In the genomic region with DNA sequence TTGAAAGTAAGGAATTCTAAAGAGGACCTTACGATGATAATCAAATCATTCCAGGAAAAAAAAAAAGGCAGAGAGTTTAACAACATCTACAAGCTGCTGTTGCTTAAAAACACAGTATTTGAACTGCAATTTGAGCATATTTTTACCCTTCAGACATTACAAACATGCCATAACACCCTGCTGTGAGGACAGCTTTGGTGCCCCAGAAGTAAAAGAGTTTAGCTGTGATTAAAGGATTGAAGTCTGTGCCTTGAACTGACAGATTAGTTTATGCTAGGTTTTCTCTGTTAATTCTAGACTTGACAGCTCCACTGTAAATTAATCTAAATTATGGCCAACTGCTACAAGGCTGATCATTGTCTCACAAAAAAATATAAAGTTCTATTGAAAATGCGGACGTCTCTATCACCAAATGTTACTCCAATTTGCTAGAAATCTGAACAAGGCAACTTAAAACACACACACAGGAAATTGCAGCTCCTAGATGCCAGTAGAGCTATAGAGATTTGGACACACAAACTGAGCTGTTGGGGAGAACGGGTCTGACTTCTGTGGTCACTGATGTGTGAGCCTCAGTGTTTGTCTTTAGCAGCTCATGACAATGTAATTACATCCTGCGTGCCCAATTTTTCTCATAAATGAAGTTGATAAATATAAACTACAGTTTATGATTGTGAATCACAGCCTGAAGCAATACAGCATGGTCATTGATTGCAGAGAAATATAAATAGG, we compare ENCODE assay signal across 16 cellular contexts.
A peak's percentile ranks its signal among the peaks of the same experiment; 100 is the strongest.
DNase-seq lines count a peak whose midpoint lies in the region; ATAC-seq and TF ChIP-seq lines count a peak whose summit lies in the region.
"Had no signal": no experiment of that assay in that cellular context is flagged by ENCODE, and none has a peak within 500 bp of the region (broad histone marks: within the 10 kb centered on the region; RNA-seq: fewer than 3 reads in every experiment).

No MANE protein-coding gene starts in this region.

- H3K9me3 ChIP-seq in GM23248 (ENCODE audit: low read depth) (no peaks in the 10 kb centered on the region), fibroblast of lung (ENCODE audit: control insufficient read depth, insufficient read depth, low read depth, low read length) (no peaks in the 10 kb centered on the region), testis (no peaks in the 10 kb centered on the region)
- H3K9me3 ChIP-seq: Caco-2 had no signal

- TF ChIP-seq POLR2A in testis (IDR thresholded peaks at IDR 0.05): no peak

- H3K36me3 Mint-ChIP-seq in Calu3 (ENCODE audit: insufficient read depth, unreplicated experiment): no peaks in the 10 kb centered on the region
- H3K36me3 Mint-ChIP-seq: activated naive CD4-positive, alpha-beta T cell treated with anti-CD3 and anti-CD28 coated beads, Interleukin-2, amount 10 ng/mL, durations not matched to agents 7 days and 5 days had no signal

- no TSS peak for BruUV-seq in Calu3 (replicated peaks; lab: Mats Ljungman, UMichigan)

- no peaks in the 10 kb centered on the region for H4K20me1 ChIP-seq in GM23248 (ENCODE audit: insufficient read depth)
- H4K20me1 ChIP-seq in fibroblast of lung (ENCODE audit: control insufficient read depth, extremely low read depth, insufficient read depth, low read length): no peaks in the 10 kb centered on the region

- no peaks in the 10 kb centered on the region for H3K9me3 Mint-ChIP-seq in Calu3 (ENCODE audit: low read depth, unreplicated experiment)
- H3K9me3 Mint-ChIP-seq: activated naive CD4-positive, alpha-beta T cell treated with anti-CD3 and anti-CD28 coated beads, Interleukin-2, amount 10 ng/mL, durations not matched to agents 7 days and 5 days had no signal

- no peak overlapping the region for H3K4me3 Mint-ChIP-seq in Calu3 (ENCODE audit: low read depth, unreplicated experiment)
- H3K4me3 Mint-ChIP-seq: activated naive CD4-positive, alpha-beta T cell treated with anti-CD3 and anti-CD28 coated beads, Interleukin-2, amount 10 ng/mL, durations not matched to agents 7 days and 5 days; H9 had no signal

- H3K4me3 ChIP-seq in AG10803 (ENCODE audit: low read length) (no peak overlapping the region), GM23248 (no peak overlapping the region), fibroblast of lung (replicated peaks in 1 of 4; ENCODE audit: control extremely low read depth in 1 of 4, insufficient read depth in 1 of 4, low read depth in 3 of 4, low read length in 4 of 4) (no peak overlapping the region), testis (no peak overlapping the region)

- peak; percentile 15 for DNase-seq in AG10803 (ENCODE audit: low read depth)
- DNase-seq in GM23248: peak; percentile 18
- DNase-seq in NCI-H446 treated with DMSO at 0.1 percent for 48 hours (lab: John Stamatoyannopoulos, UW): peak; percentile 95
- peak; percentile 3 to 14 for DNase-seq in fibroblast of lung (ENCODE audit: low read depth in 2 of 2)
- no peak for DNase-seq in Calu3
- DNase-seq in testis: no peak
- no peak for DNase-seq in hypothalamus (lab: John Stamatoyannopoulos, UW)
- DNase-seq: ACHN; activated naive CD4-positive, alpha-beta T cell treated with anti-CD3 and anti-CD28 coated beads, Interleukin-2, amount 10 ng/mL, durations not matched to agents 7 days and 5 days; Caco-2; H9; Kasumi-1; midbrain had no signal

- H3K9ac ChIP-seq in GM23248 (no peak overlapping the region), fibroblast of lung (ENCODE audit: insufficient read depth, low read length) (no peak overlapping the region)
- H3K9ac ChIP-seq: parathyroid adenoma had no signal

- H3K27me3 ChIP-seq in GM23248 (replicated peaks; ENCODE audit: insufficient read depth) (no peaks in the 10 kb centered on the region), fibroblast of lung (ENCODE audit: control insufficient read depth, insufficient read depth, low read length) (no peaks in the 10 kb centered on the region), testis (no peaks in the 10 kb centered on the region)

- H3K9me2 ChIP-seq in GM23248 (ENCODE audit: insufficient read depth): no peaks in the 10 kb centered on the region

- H2AFZ ChIP-seq in GM23248 (peak overlapping the region; percentile 8), fibroblast of lung (ENCODE audit: low read length) (no peak overlapping the region)
- H2AFZ ChIP-seq: parathyroid adenoma had no signal

- H3K79me2 ChIP-seq in GM23248 (ENCODE audit: insufficient read depth) (no peaks in the 10 kb centered on the region), fibroblast of lung (ENCODE audit: control insufficient read depth, insufficient read depth, low read length) (no peaks in the 10 kb centered on the region)
- H3K79me2 ChIP-seq: parathyroid adenoma had no signal

- intact Hi-C loops in Calu3 (cut with micrococcal nuclease; ENCODE audit: unreplicated experiment) (no loop called here), testis (cut with DNase I; ENCODE audit: low total_unique reads) (no loop called here)

- peak overlapping the region; percentile 61 for H3K4me2 ChIP-seq in GM23248 (ENCODE audit: unreplicated experiment)
- H3K4me2 ChIP-seq in fibroblast of lung (ENCODE audit: extremely low read depth, insufficient read depth, low read length): no peak overlapping the region

- WGBS in GM23248 (ENCODE audit: low coverage in 1 of 2, low lambda C conversion rate in 2 of 2, missing lambda C conversion rate in 2 of 2), 2 experiments: 38 to 39% methylated on average over 5 of the region's 5 CpGs
- WGBS in testis, 2 donors: 59 to 68% methylated on average over 5 of the region's 5 CpGs

- TF ChIP-seq CTCF in AG10803 (conservative IDR thresholded peaks at IDR 0.05; ENCODE audit: low read length) (no peak), fibroblast of lung (conservative IDR thresholded peaks at IDR 0.05 in 1 of 2, IDR thresholded peaks at IDR 0.05 in 1 of 2; ENCODE audit: low read depth in 1 of 2, low read length in 2 of 2) (no peak), Calu3 (IDR thresholded peaks at IDR 0.05; ENCODE audit: unreplicated experiment) (no peak), testis (IDR thresholded peaks at IDR 0.05) (no peak)

- no peak overlapping the region for H3K27ac ChIP-seq in GM23248
- no peak overlapping the region for H3K27ac ChIP-seq in fibroblast of lung (ENCODE audit: insufficient read depth, low read length)
- H3K27ac ChIP-seq in testis: no peak overlapping the region
- H3K27ac ChIP-seq: parathyroid adenoma had no signal

- CTCF ChIA-PET in Calu3 (lab: Charles Lee): no interaction called here

- H3F3A ChIP-seq in GM23248 (ENCODE audit: insufficient read depth): peaks cover 15% of the 10 kb centered on the region

- H3K4me1 Mint-ChIP-seq in Calu3 (ENCODE audit: low read depth, unreplicated experiment): no peaks in the 10 kb centered on the region
- H3K4me1 Mint-ChIP-seq: activated naive CD4-positive, alpha-beta T cell treated with anti-CD3 and anti-CD28 coated beads, Interleukin-2, amount 10 ng/mL, durations not matched to agents 7 days and 5 days had no signal

- no peak overlapping the region for H3K27ac Mint-ChIP-seq in Calu3 (ENCODE audit: unreplicated experiment)
- H3K27ac Mint-ChIP-seq: activated naive CD4-positive, alpha-beta T cell treated with anti-CD3 and anti-CD28 coated beads, Interleukin-2, amount 10 ng/mL, durations not matched to agents 7 days and 5 days; H9 had no signal

- no peak for ATAC-seq in HG02884 (IDR thresholded peaks at IDR 0.05; ENCODE audit: unreplicated experiment)
- ATAC-seq: Panc1 had no signal

- H3K27me3 Mint-ChIP-seq in Calu3 (ENCODE audit: unreplicated experiment): no peaks in the 10 kb centered on the region
- H3K27me3 Mint-ChIP-seq: activated naive CD4-positive, alpha-beta T cell treated with anti-CD3 and anti-CD28 coated beads, Interleukin-2, amount 10 ng/mL, durations not matched to agents 7 days and 5 days had no signal

- in situ Hi-C loops in GM23248 (cut with MboI): no loop called here

- peaks cover 28% of the 10 kb centered on the region for H3K4me1 ChIP-seq in GM23248 (ENCODE audit: insufficient read depth)
- H3K4me1 ChIP-seq in fibroblast of lung (ENCODE audit: control insufficient read depth, extremely low read depth, insufficient read depth, low read length): no peaks in the 10 kb centered on the region
- no peaks in the 10 kb centered on the region for H3K4me1 ChIP-seq in testis
- H3K4me1 ChIP-seq: Caco-2, parathyroid adenoma had no signal

- H3K36me3 ChIP-seq in GM23248 (ENCODE audit: low read depth) (no peaks in the 10 kb centered on the region), fibroblast of lung (ENCODE audit: control insufficient read depth, insufficient read depth, low read length) (no peaks in the 10 kb centered on the region), testis (ENCODE audit: low read depth, missing control alignments) (no peaks in the 10 kb centered on the region)

Comparison
In these comparisons a context has a peak if more than half of its experiments do, and no peak if none do; other contexts are left out.
1. DNase-seq: peak in AG10803 (single experiment), GM23248 (single experiment), NCI-H446 treated with DMSO at 0.1 percent for 48 hours (single experiment) and fibroblast of lung (2 of 2); none in Calu3 (single experiment), testis (single experiment) and hypothalamus (0 of 51).